8 cellular contexts compared by ENCODE assay signal in the genomic region with DNA sequence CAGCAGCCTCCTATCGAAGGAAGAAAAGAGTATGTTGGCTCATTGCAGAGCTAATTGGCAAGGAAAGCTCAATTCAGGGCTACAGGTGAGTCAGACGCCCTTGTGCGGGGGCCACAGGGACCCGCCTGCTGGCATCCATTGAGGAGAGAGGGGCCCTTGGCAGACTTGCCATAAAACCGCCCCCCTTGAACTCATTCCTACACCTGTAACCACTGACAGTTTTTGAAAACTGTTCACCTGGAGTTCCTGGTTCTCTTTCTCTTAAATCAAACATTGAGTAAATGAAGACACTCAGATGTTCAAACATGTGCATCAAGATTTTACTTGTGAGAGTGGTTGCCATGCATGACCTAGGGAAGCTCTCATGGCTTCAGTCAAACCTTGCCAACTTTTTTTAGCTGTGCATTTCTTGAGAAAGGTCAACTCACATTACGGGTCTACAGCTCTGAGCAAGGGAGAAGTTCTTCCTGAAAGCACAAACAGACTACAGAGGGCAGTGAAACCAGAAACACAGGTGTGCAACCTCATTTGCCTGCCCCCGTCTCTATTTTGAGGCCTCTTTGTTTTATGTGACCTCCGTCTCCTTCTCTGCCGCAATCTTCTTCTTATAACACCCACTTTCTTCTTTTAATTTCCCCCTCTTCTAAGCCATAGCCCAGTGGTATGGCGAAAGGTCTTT.
DNase-seq lines count a peak whose midpoint lies in the region; ATAC-seq, FAIRE-seq and TF ChIP-seq lines count a peak whose summit lies in the region.

No MANE protein-coding gene starts in this region.

- ATAC-seq in GM19328 (IDR thresholded peaks at IDR 0.05; ENCODE audit: unreplicated experiment) (peak; percentile 70), HG03139 (IDR thresholded peaks at IDR 0.05; ENCODE audit: unreplicated experiment) (peak; percentile 73)

- H3K4me1 ChIP-seq in astrocyte (ENCODE audit: insufficient read depth, low read length) = peaks cover 28% of the 10 kb centered on the region

- H3K9me3 ChIP-seq in astrocyte (ENCODE audit: insufficient read depth, low read depth, low read length) = no peaks in the 10 kb centered on the region

- H3K9me3 Mint-ChIP-seq in Calu3 (ENCODE audit: low read depth, unreplicated experiment) = no peaks in the 10 kb centered on the region
- peaks cover 2% of the 10 kb centered on the region for H3K9me3 Mint-ChIP-seq in astrocyte (ENCODE audit: unreplicated experiment)

- TF ChIP-seq CTCF in Calu3 (IDR thresholded peaks at IDR 0.05; ENCODE audit: unreplicated experiment) (no peak), astrocyte (IDR thresholded peaks at IDR 0.05; ENCODE audit: insufficient read depth, low read depth, low read length) (no peak)

- no peak overlapping the region for H3K4me3 Mint-ChIP-seq in Calu3 (ENCODE audit: low read depth, unreplicated experiment)
- no peak overlapping the region for H3K4me3 Mint-ChIP-seq in astrocyte (ENCODE audit: unreplicated experiment)

- H3K27ac ChIP-seq in astrocyte (ENCODE audit: low read depth, low read length) = peak overlapping the region; percentile 91

- H3K36me3 ChIP-seq in astrocyte (ENCODE audit: insufficient read depth, low read length) = no peaks in the 10 kb centered on the region

- CTCF ChIA-PET in Calu3 (lab: Charles Lee) = interaction anchor here (0.6 to 1.7 kb wide), 6 partner anchors 8 to 433 kb away, joined by 3 to 5 read pairs (median 3); a partner anchor contains a TSS

- H3K9ac ChIP-seq in astrocyte (ENCODE audit: low read length) = no peak overlapping the region

- H3K27me3 ChIP-seq in astrocyte (ENCODE audit: insufficient read depth, low read length) = no peaks in the 10 kb centered on the region

- intact Hi-C loops in Calu3 (cut with micrococcal nuclease; ENCODE audit: unreplicated experiment) = loop anchor here (1.0 to 2.0 kb wide), 2 partner anchors 88 to 140 kb away; a partner anchor contains a TSS

- no peaks in the 10 kb centered on the region for H3K79me2 ChIP-seq in astrocyte (ENCODE audit: insufficient read depth, low read length)

- no peaks in the 10 kb centered on the region for H3K36me3 Mint-ChIP-seq in Calu3 (ENCODE audit: insufficient read depth, unreplicated experiment)
- peaks cover 3% of the 10 kb centered on the region for H3K36me3 Mint-ChIP-seq in astrocyte (ENCODE audit: low read depth, unreplicated experiment)

- H3K4me1 Mint-ChIP-seq in Calu3 (ENCODE audit: low read depth, unreplicated experiment) = peaks cover 23% of the 10 kb centered on the region
- H3K4me1 Mint-ChIP-seq in astrocyte (ENCODE audit: low read depth, unreplicated experiment) = peaks cover 24% of the 10 kb centered on the region

- BruUV-seq in Calu3 (replicated peaks; lab: Mats Ljungman, UMichigan) = no TSS peak

- H3K27me3 Mint-ChIP-seq in Calu3 (ENCODE audit: unreplicated experiment) = no peaks in the 10 kb centered on the region
- peaks cover 13% of the 10 kb centered on the region for H3K27me3 Mint-ChIP-seq in astrocyte (ENCODE audit: low read depth, unreplicated experiment)

- no peak overlapping the region for H2AFZ ChIP-seq in astrocyte (ENCODE audit: low read depth, low read length)

- H3K27ac Mint-ChIP-seq in Calu3 (ENCODE audit: unreplicated experiment) (peak overlapping the region; percentile 44), astrocyte (ENCODE audit: unreplicated experiment) (no peak overlapping the region)

- FAIRE-seq in astrocyte (lab: Jason Lieb, UNC) = no peak

- H4K20me1 ChIP-seq in astrocyte (ENCODE audit: insufficient read depth, low read length) = no peaks in the 10 kb centered on the region

- DNase-seq in Calu3 (no peak), astrocyte (ENCODE audit: low read depth) (no peak), NCI-H187 (lab: John Stamatoyannopoulos, UW) (no peak), superior temporal gyrus (ENCODE audit: extremely low spot score) (no peak), amygdala (lab: John Stamatoyannopoulos, UW) (no peak)
- no peak for DNase-seq in stimulated activated CD8-positive, alpha-beta memory T cell treated with anti-CD3 and anti-CD28 coated beads, Interleukin-4, amount 100 ng/mL, for 48 hours

- no peak overlapping the region for H3K4me3 ChIP-seq in astrocyte (ENCODE audit: insufficient read depth, low read depth, low read length)

- H3K4me2 ChIP-seq in astrocyte (ENCODE audit: low read length) = peak overlapping the region; percentile 71
